Comparison of ENCODE assay signal across 18 cellular contexts in the genomic region with DNA sequence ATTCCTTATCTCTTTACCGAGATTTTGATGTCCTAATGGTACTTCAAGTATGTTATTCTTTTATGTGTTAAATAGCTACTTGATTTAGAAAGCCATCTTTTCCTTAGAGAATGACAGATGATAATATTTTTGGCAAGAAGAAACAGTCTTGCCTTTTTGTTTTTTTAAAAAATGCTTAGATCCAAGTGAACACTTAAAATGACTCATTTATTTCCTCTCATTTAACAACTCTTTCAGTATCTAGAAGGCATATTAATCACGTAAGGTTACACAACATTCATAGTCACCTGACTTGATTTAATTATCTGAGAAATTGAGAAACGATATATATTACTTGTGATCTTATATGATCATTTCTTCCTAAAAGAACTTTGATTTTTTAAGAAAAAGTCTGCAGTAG. TPM values are rescaled to one million over a fixed set of nuclear protein-coding genes. Genes with fewer than 3 reads are reported as not detected.
A peak's percentile ranks its signal among the peaks of the same experiment; 100 is the strongest.
DNase-seq lines count a peak whose midpoint lies in the region; ATAC-seq and TF ChIP-seq lines count a peak whose summit lies in the region.
"Had no signal": no experiment of that assay in that cellular context is flagged by ENCODE, and none has a peak within 500 bp of the region (broad histone marks: within the 10 kb centered on the region; RNA-seq: fewer than 3 reads in every experiment).

No MANE protein-coding gene starts in this region.

- no peak overlapping the region for H3K27ac ChIP-seq in left ventricle myocardium inferior (replicated peaks)
- peak overlapping the region; percentile 63 for H3K27ac ChIP-seq in smooth muscle cell (ENCODE audit: low read depth)
- no peak overlapping the region for H3K27ac ChIP-seq in effector memory CD4-positive, alpha-beta T cell (ENCODE audit: insufficient read depth, low read length, poor library complexity, severe bottlenecking)
- H3K27ac ChIP-seq: gastrocnemius medialis had no signal

- H2AFZ ChIP-seq in smooth muscle cell (ENCODE audit: low read depth): no peak overlapping the region

- no peak overlapping the region for H3K4me2 ChIP-seq in smooth muscle cell

- TF ChIP-seq CTCF in left ventricle myocardium inferior (IDR thresholded peaks at IDR 0.05; ENCODE audit: borderline replicate concordance): no peak
- no peak for TF ChIP-seq CTCF in fibroblast of the aortic adventitia (IDR thresholded peaks at IDR 0.05; ENCODE audit: insufficient read depth, low read length)
- TF ChIP-seq CTCF in smooth muscle cell (IDR thresholded peaks at IDR 0.05; ENCODE audit: borderline replicate concordance, insufficient read depth, poor library complexity, severe bottlenecking): no peak

- H3K27me3 ChIP-seq in left ventricle myocardium inferior (ENCODE audit: low read depth) (no peaks in the 10 kb centered on the region), adipocyte (replicated peaks; ENCODE audit: control insufficient read depth, insufficient read depth, low read length) (no peaks in the 10 kb centered on the region), smooth muscle cell (ENCODE audit: low read depth) (no peaks in the 10 kb centered on the region)
- H3K27me3 ChIP-seq in effector memory CD4-positive, alpha-beta T cell (replicated peaks; ENCODE audit: control insufficient read depth, insufficient read depth, low read length, poor library complexity, severe bottlenecking): no peaks in the 10 kb centered on the region
- H3K27me3 ChIP-seq: gastrocnemius medialis had no signal

- 93% methylated on average over 3 of the region's 3 CpGs for WGBS in smooth muscle cell (ENCODE audit: low lambda C conversion rate)

- DNase-seq in left cardiac atrium: no peak
- DNase-seq in left ventricle myocardium inferior: no peak
- peak; percentile 43 for DNase-seq in adipocyte (ENCODE audit: low read depth)
- DNase-seq in fibroblast of the aortic adventitia (ENCODE audit: low read depth): peak; percentile 80
- no peak for DNase-seq in smooth muscle cell (lab: John Stamatoyannopoulos, UW; ENCODE audit: unreplicated experiment)
- no peak for DNase-seq in effector memory CD4-positive, alpha-beta T cell
- DNase-seq in activated CD4-positive, alpha-beta T cell treated with anti-CD3 and anti-CD28 coated beads for 1 hour: no peak
- DNase-seq: activated CD4-positive, alpha-beta T cell treated with anti-CD3 and anti-CD28 coated beads for 4 hours; gastrocnemius medialis; immature natural killer cell; midbrain; NCI-H1436 treated with DMSO at 0.1 percent for 48 hours; nucleus accumbens; stimulated activated CD4-positive, alpha-beta T cell treated with anti-CD3 and anti-CD28 coated beads, Interleukin-12 subunit alpha, Interleukin-12 subunit beta, amount 100 ng/mL, for 4 hours had no signal

- no peaks in the 10 kb centered on the region for H4K20me1 ChIP-seq in smooth muscle cell (ENCODE audit: low read depth)

- H3F3A ChIP-seq in smooth muscle cell (ENCODE audit: low read depth): peaks cover 31% of the 10 kb centered on the region

- H3K79me2 ChIP-seq in smooth muscle cell (ENCODE audit: low read depth): peaks cover 5% of the 10 kb centered on the region

- H3K4me3 ChIP-seq in left ventricle myocardium inferior (no peak overlapping the region), adipocyte (ENCODE audit: low read length) (no peak overlapping the region), fibroblast of the aortic adventitia (ENCODE audit: low read depth, low read length) (no peak overlapping the region), smooth muscle cell (no peak overlapping the region)
- no peak overlapping the region for H3K4me3 ChIP-seq in effector memory CD4-positive, alpha-beta T cell (ENCODE audit: insufficient read depth, low read depth, low read length, poor library complexity, severe bottlenecking)
- H3K4me3 ChIP-seq: gastrocnemius medialis, HAP-1, K562 had no signal

- intact Hi-C loops in left cardiac atrium (cut with DNase I) (no loop called here), left ventricle myocardium inferior (cut with micrococcal nuclease) (no loop called here)

- H3K9me3 ChIP-seq in left ventricle myocardium inferior (replicated peaks) (no peaks in the 10 kb centered on the region), adipocyte (ENCODE audit: control insufficient read depth, low read length) (no peaks in the 10 kb centered on the region), smooth muscle cell (replicated peaks; ENCODE audit: low read depth) (no peaks in the 10 kb centered on the region)
- no peaks in the 10 kb centered on the region for H3K9me3 ChIP-seq in effector memory CD4-positive, alpha-beta T cell (ENCODE audit: control insufficient read depth, low read length)
- H3K9me3 ChIP-seq: gastrocnemius medialis, HAP-1 had no signal

- ATAC-seq in left cardiac atrium (peak; percentile 27 to 64), HG02763 (IDR thresholded peaks at IDR 0.05; ENCODE audit: unreplicated experiment) (no peak)
- ATAC-seq: gastrocnemius medialis, K562, Panc1 had no signal

- H3K4me1 ChIP-seq in left ventricle myocardium inferior (peaks cover 19% of the 10 kb centered on the region), adipocyte (ENCODE audit: control insufficient read depth, insufficient read depth, low read length) (peaks cover 45% of the 10 kb centered on the region), smooth muscle cell (ENCODE audit: low read depth) (peaks cover 13% of the 10 kb centered on the region)
- no peaks in the 10 kb centered on the region for H3K4me1 ChIP-seq in effector memory CD4-positive, alpha-beta T cell (ENCODE audit: control insufficient read depth, insufficient read depth, low read length, poor library complexity, severe bottlenecking)
- H3K4me1 ChIP-seq: gastrocnemius medialis had no signal

- H3K36me3 ChIP-seq in left ventricle myocardium inferior: peaks cover 29% of the 10 kb centered on the region
- peaks cover 13% of the 10 kb centered on the region for H3K36me3 ChIP-seq in adipocyte (ENCODE audit: control insufficient read depth, insufficient read depth, low read length, severe bottlenecking)
- peaks cover 7% of the 10 kb centered on the region for H3K36me3 ChIP-seq in smooth muscle cell (ENCODE audit: low read depth)
- peaks cover 14% of the 10 kb centered on the region for H3K36me3 ChIP-seq in effector memory CD4-positive, alpha-beta T cell (ENCODE audit: control insufficient read depth, insufficient read depth, low read length)

- no peak overlapping the region for H3K9ac ChIP-seq in adipocyte (ENCODE audit: low read length)
- H3K9ac ChIP-seq in smooth muscle cell (ENCODE audit: low read depth): no peak overlapping the region

RNA-seq across cellular contexts. Expression of gene SUCO, which starts 52.4 kb away (rescaled TPM):
- total RNA-seq in left cardiac atrium: 10 to 100 TPM; 25.4 to 30.6 TPM
- 21.5 TPM for total RNA-seq in left ventricle myocardium inferior
- 44.2 and 53.3 TPM in 2 replicates for total RNA-seq in fibroblast of the aortic adventitia (ENCODE audit: low replicate concordance)
- total RNA-seq in smooth muscle cell: 86.0 and 96.7 TPM in 2 replicates
- 16.9 and 28.7 TPM in 2 replicates for polyA plus RNA-seq in smooth muscle cell

Comparison
In these comparisons a context has a peak if more than half of its experiments do, and no peak if none do; other contexts are left out.
1. DNase-seq: peak in adipocyte (single experiment) and fibroblast of the aortic adventitia (single experiment); none in left cardiac atrium (single experiment), left ventricle myocardium inferior (single experiment), smooth muscle cell (single experiment), effector memory CD4-positive, alpha-beta T cell (0 of 3) and activated CD4-positive, alpha-beta T cell treated with anti-CD3 and anti-CD28 coated beads for 1 hour (single experiment).